Comparison of ENCODE assay signal across 8 cellular contexts in genomic region chr20:44080646-44081267, GRCh38.
DNase-seq lines count a peak whose midpoint lies in the region; ATAC-seq lines count a peak whose summit lies in the region.

No MANE protein-coding gene starts in this region.

- DNase-seq in AG08396 (ENCODE audit: low spot score) = peak; percentile 84
- DNase-seq in HT-29 (ENCODE audit: low spot score) = peak; percentile 97
- DNase-seq in NT2/D1 (ENCODE audit: low read depth, low spot score) = peak; percentile 73
- peak; percentile 79 for DNase-seq in activated CD8-positive, alpha-beta memory T cell treated with anti-CD3 and anti-CD28 coated beads, Interleukin-2, amount 50 U/mL, for 4 hours
- DNase-seq in naive thymus-derived CD8-positive, alpha-beta T cell = peak; percentile 50 to 87 (median 80)
- peak; percentile 60 to 85 (median 71) for DNase-seq in stimulated activated naive CD4-positive, alpha-beta T cell (lab: John Stamatoyannopoulos, UW)

- no peaks in the 10 kb centered on the region for H3K36me3 ChIP-seq in NT2/D1 (ENCODE audit: insufficient read depth, insufficient read length, low read length)

- ATAC-seq in GM18867 (IDR thresholded peaks at IDR 0.05; ENCODE audit: unreplicated experiment) (peak; percentile 68), esophagus mucosa (peak; percentile 93)
- ATAC-seq in naive thymus-derived CD8-positive, alpha-beta T cell = peak; percentile 96 to 98

- no peak overlapping the region for H3K9ac ChIP-seq in NT2/D1 (ENCODE audit: insufficient read length, low read depth)

- POLR2A ChIA-PET in naive thymus-derived CD8-positive, alpha-beta T cell (lab: Charles Lee) = interaction anchor here (1.1 to 5.1 kb wide), 3 partner anchors 9 to 23 kb away, joined by 6 to 42 read pairs (median 39); no protein-coding TSS in a partner anchor

- H3K27me3 Mint-ChIP-seq in naive thymus-derived CD8-positive, alpha-beta T cell = no peaks in the 10 kb centered on the region

- no peaks in the 10 kb centered on the region for H3K4me1 ChIP-seq in NT2/D1 (ENCODE audit: insufficient read depth, insufficient read length)

- no peaks in the 10 kb centered on the region for H3K9me3 Mint-ChIP-seq in naive thymus-derived CD8-positive, alpha-beta T cell

- H3K4me3 Mint-ChIP-seq in naive thymus-derived CD8-positive, alpha-beta T cell = peak overlapping the region in 7 of 10 donors; percentile 4 to 54 (median 26)

- no peaks in the 10 kb centered on the region for H3K9me3 ChIP-seq in NT2/D1 (ENCODE audit: insufficient read depth, low read length)

- H3K4me3 ChIP-seq in NT2/D1 (ENCODE audit: insufficient read length, low read depth) = no peak overlapping the region

- H3K36me3 Mint-ChIP-seq in naive thymus-derived CD8-positive, alpha-beta T cell = no peaks in the 10 kb centered on the region

- peaks cover 6 to 32% (median 20%) of the 10 kb centered on the region in 4 donors for H3K4me1 Mint-ChIP-seq in naive thymus-derived CD8-positive, alpha-beta T cell

- no peaks in the 10 kb centered on the region for H3K27me3 ChIP-seq in NT2/D1 (ENCODE audit: insufficient read depth, insufficient read length)

- H3K27ac Mint-ChIP-seq in naive thymus-derived CD8-positive, alpha-beta T cell = peak overlapping the region; percentile 16 to 95 (median 86)
